ENCODE assay signal across 8 cellular contexts in genomic region chr4:106369456-106370060, GRCh38. TPM values are rescaled to one million over a fixed set of nuclear protein-coding genes. Genes with fewer than 3 reads are reported as not detected.
DNase-seq lines count a peak whose midpoint lies in the region; ATAC-seq and TF ChIP-seq lines count a peak whose summit lies in the region.

No MANE protein-coding gene starts in this region.

- peaks cover 4% of the 10 kb centered on the region; the same call in 1 of the 2 replicates for H3K27me3 ChIP-seq in Karpas-422 (ENCODE audit: low read length)

- no peaks in the 10 kb centered on the region for H4K20me1 ChIP-seq in Karpas-422 (ENCODE audit: insufficient read depth, low read depth, low read length)

- H3K4me3 Mint-ChIP-seq in activated naive CD4-positive, alpha-beta T cell treated with anti-CD3 and anti-CD28 coated beads, Interleukin-2, amount 10 ng/mL, durations not matched to agents 7 days and 5 days = no peak overlapping the region

- peak; percentile 77 for TF ChIP-seq CTCF in fibroblast of villous mesenchyme (IDR thresholded peaks at IDR 0.05; ENCODE audit: insufficient read depth, low read depth, low read length)

- H3K4me2 ChIP-seq in Karpas-422 (ENCODE audit: low read depth, low read length, poor library complexity, severe bottlenecking) = peak overlapping the region; percentile 39

- CTCF ChIA-PET in activated naive CD4-positive, alpha-beta T cell treated with anti-CD3 and anti-CD28 coated beads, Interleukin-2, amount 10 ng/mL, durations not matched to agents 7 days and 5 days (lab: Charles Lee) = interaction anchor here (1.0 to 1.2 kb wide), 5 partner anchors 10 to 536 kb away, joined by 3 to 6 read pairs (median 3); no protein-coding TSS in a partner anchor

- H3K27ac ChIP-seq in Karpas-422 (ENCODE audit: low read length) = no peak overlapping the region

- H3K36me3 Mint-ChIP-seq in activated naive CD4-positive, alpha-beta T cell treated with anti-CD3 and anti-CD28 coated beads, Interleukin-2, amount 10 ng/mL, durations not matched to agents 7 days and 5 days = no peaks in the 10 kb centered on the region

- no peak overlapping the region for H3K4me3 ChIP-seq in Karpas-422 (ENCODE audit: low read length)
- H3K4me3 ChIP-seq in fibroblast of villous mesenchyme (ENCODE audit: low read depth, low read length) = no peak overlapping the region

- H3K4me1 Mint-ChIP-seq in activated naive CD4-positive, alpha-beta T cell treated with anti-CD3 and anti-CD28 coated beads, Interleukin-2, amount 10 ng/mL, durations not matched to agents 7 days and 5 days = no peaks in the 10 kb centered on the region

- H2AFZ ChIP-seq in Karpas-422 (ENCODE audit: low read length) = no peak overlapping the region

- no peaks in the 10 kb centered on the region for H3K79me2 ChIP-seq in Karpas-422 (ENCODE audit: low read length)

- H3K9me3 Mint-ChIP-seq in activated naive CD4-positive, alpha-beta T cell treated with anti-CD3 and anti-CD28 coated beads, Interleukin-2, amount 10 ng/mL, durations not matched to agents 7 days and 5 days = no peaks in the 10 kb centered on the region

- H3K9ac ChIP-seq in Karpas-422 (ENCODE audit: low read length) = no peak overlapping the region

- no peaks in the 10 kb centered on the region for H3K9me3 ChIP-seq in Karpas-422 (ENCODE audit: low read length)

- no peaks in the 10 kb centered on the region for H3K36me3 ChIP-seq in Karpas-422 (ENCODE audit: insufficient read depth, low read length)

- peaks cover 11% of the 10 kb centered on the region for H3K27me3 Mint-ChIP-seq in activated naive CD4-positive, alpha-beta T cell treated with anti-CD3 and anti-CD28 coated beads, Interleukin-2, amount 10 ng/mL, durations not matched to agents 7 days and 5 days

- ATAC-seq in GM21619 (IDR thresholded peaks at IDR 0.05; ENCODE audit: unreplicated experiment) = peak; percentile 75

- peaks cover 3% of the 10 kb centered on the region; the same call in 1 of the 2 replicates for H3K4me1 ChIP-seq in Karpas-422 (ENCODE audit: low read length)

- peak; percentile 34 for DNase-seq in activated naive CD4-positive, alpha-beta T cell treated with anti-CD3 and anti-CD28 coated beads, Interleukin-2, amount 10 ng/mL, durations not matched to agents 7 days and 5 days
- DNase-seq in activated naive CD4-positive, alpha-beta T cell treated with Interleukin-2 at 50 U/mL for 16 hours = no peak
- DNase-seq in Karpas-422 (peak; percentile 79), SW480 (ENCODE audit: low spot score) (peak; percentile 38), fibroblast of villous mesenchyme (ENCODE audit: low read depth) (peak; percentile 88), renal cortical epithelial cell (ENCODE audit: low read depth) (peak; percentile 78), DMS79 treated with DMSO at 0.1 percent for 48 hours (lab: John Stamatoyannopoulos, UW) (no peak)

- no peaks in the 10 kb centered on the region for H3K9me2 ChIP-seq in Karpas-422 (replicated peaks; ENCODE audit: insufficient read depth, low read length)

- H3K27ac Mint-ChIP-seq in activated naive CD4-positive, alpha-beta T cell treated with anti-CD3 and anti-CD28 coated beads, Interleukin-2, amount 10 ng/mL, durations not matched to agents 7 days and 5 days = no peak overlapping the region

RNA-seq across cellular contexts. Expression of gene GIMD1, which starts 1.0 kb away (rescaled TPM):
- total RNA-seq in Karpas-422 (2014; rRNA removed; shearing (Covaris generic); ENCODE audit: low replicate concordance) = not detected in 2 replicates
- not detected in 2 replicates for total RNA-seq in fibroblast of villous mesenchyme
- total RNA-seq in renal cortical epithelial cell = not detected in 2 replicates

RNA-seq across cellular contexts. Expression of gene AIMP1, which starts 53.2 kb away (rescaled TPM):
- total RNA-seq in Karpas-422 (2014; rRNA removed; shearing (Covaris generic); ENCODE audit: low replicate concordance) = 26.7 and 38.7 TPM in 2 replicates
- total RNA-seq in fibroblast of villous mesenchyme (24.2 and 27.6 TPM in 2 replicates), renal cortical epithelial cell (36.2 and 41.8 TPM in 2 replicates)

RNA-seq across cellular contexts. Expression of gene TBCK, which starts 53.5 kb away (rescaled TPM):
- 46.8 and 86.1 TPM in 2 replicates for total RNA-seq in Karpas-422 (2014; rRNA removed; shearing (Covaris generic); ENCODE audit: low replicate concordance)
- 41.6 and 80.3 TPM in 2 replicates for total RNA-seq in fibroblast of villous mesenchyme
- total RNA-seq in renal cortical epithelial cell = 19.4 and 79.6 TPM in 2 replicates

Comparison
In these comparisons a context has a peak if more than half of its experiments do, and no peak if none do; other contexts are left out.
1. DNase-seq: peak in activated naive CD4-positive, alpha-beta T cell treated with anti-CD3 and anti-CD28 coated beads, Interleukin-2, amount 10 ng/mL, durations not matched to agents 7 days and 5 days (single experiment), Karpas-422 (single experiment), SW480 (single experiment), fibroblast of villous mesenchyme (single experiment) and renal cortical epithelial cell (single experiment); none in activated naive CD4-positive, alpha-beta T cell treated with Interleukin-2 at 50 U/mL for 16 hours (single experiment) and DMS79 treated with DMSO at 0.1 percent for 48 hours (single experiment).